16 cellular contexts compared by ENCODE assay signal in the genomic region with DNA sequence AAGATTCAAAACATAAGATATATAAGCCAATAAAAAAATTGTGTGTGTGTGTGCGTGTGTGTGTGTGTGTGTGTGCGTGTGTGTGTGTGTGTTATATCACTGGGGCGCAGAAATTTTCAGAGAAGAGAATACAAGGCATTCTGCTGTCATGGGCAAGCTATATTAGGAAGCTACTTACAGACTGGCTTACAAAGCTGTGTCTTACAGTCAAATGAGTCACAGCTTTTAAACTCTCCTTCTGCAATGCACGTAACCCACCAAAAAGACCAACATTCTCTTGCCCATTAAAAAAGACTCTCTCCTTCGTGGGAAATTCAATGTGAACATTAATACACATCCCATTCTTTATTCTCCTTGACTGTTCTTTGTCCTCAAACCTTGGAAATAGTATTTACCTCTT.
DNase-seq lines count a peak whose midpoint lies in the region; ATAC-seq and TF ChIP-seq lines count a peak whose summit lies in the region.
"Had no signal": no experiment of that assay in that cellular context is flagged by ENCODE, and none has a peak within 500 bp of the region (broad histone marks: within the 10 kb centered on the region; RNA-seq: fewer than 3 reads in every experiment).

No MANE protein-coding gene starts in this region.

- in situ Hi-C loops in astrocyte of the spinal cord (cut with HindIII; ENCODE audit: low sequenced_read_pairs), result no loop called here

- no peak for ATAC-seq in HG02840 (IDR thresholded peaks at IDR 0.05; ENCODE audit: low FRiP score, unreplicated experiment)
- ATAC-seq: activated CD4-positive, alpha-beta T cell treated with anti-CD3 and anti-CD28 coated beads for 36 hours had no signal

- peak; percentile 4 for DNase-seq in NCI-H1092 treated with DMSO at 0.1 percent for 48 hours (lab: John Stamatoyannopoulos, UW)
- no peak for DNase-seq in NCI-H1092 (lab: John Stamatoyannopoulos, UW)
- peak; percentile 45 for DNase-seq in LHCN-M2 (ENCODE audit: low read depth)
- peak; percentile 49 for DNase-seq in astrocyte of the spinal cord (ENCODE audit: low read depth, low spot score)
- peak; percentile 27 for DNase-seq in non-pigmented ciliary epithelial cell (ENCODE audit: low read depth)
- DNase-seq in ecto neural progenitor cell (ENCODE audit: low spot score), result no peak
- DNase-seq in NCI-H446 treated with DMSO at 0.1 percent for 48 hours (lab: John Stamatoyannopoulos, UW), result no peak
- DNase-seq: activated CD4-positive, alpha-beta T cell treated with anti-CD3 and anti-CD28 coated beads for 36 hours; colonic mucosa; immature natural killer cell; NCI-H1694 treated with DMSO at 0.1 percent for 48 hours; NCI-H446; SW 1271; upper lobe of left lung had no signal

- TF ChIP-seq CTCF in astrocyte of the spinal cord (IDR thresholded peaks at IDR 0.05; ENCODE audit: low read depth, low read length), result no peak

- H3K4me3 ChIP-seq in astrocyte of the spinal cord (ENCODE audit: low read depth, low read length), result no peak overlapping the region
- H3K4me3 ChIP-seq: BLaER1 treated with 17β-estradiol and CSF1 and Interleukin-3, amounts not matched to agents 10 nM and 100 nM; colonic mucosa; upper lobe of left lung had no signal

Comparison
In these comparisons a context has a peak if more than half of its experiments do, and no peak if none do; other contexts are left out.
1. DNase-seq: peak in NCI-H1092 treated with DMSO at 0.1 percent for 48 hours (single experiment), LHCN-M2 (single experiment), astrocyte of the spinal cord (single experiment) and non-pigmented ciliary epithelial cell (single experiment); none in NCI-H1092 (single experiment), ecto neural progenitor cell (single experiment) and NCI-H446 treated with DMSO at 0.1 percent for 48 hours (single experiment).